ENCODE assay signal across 11 cellular contexts in the genomic region with DNA sequence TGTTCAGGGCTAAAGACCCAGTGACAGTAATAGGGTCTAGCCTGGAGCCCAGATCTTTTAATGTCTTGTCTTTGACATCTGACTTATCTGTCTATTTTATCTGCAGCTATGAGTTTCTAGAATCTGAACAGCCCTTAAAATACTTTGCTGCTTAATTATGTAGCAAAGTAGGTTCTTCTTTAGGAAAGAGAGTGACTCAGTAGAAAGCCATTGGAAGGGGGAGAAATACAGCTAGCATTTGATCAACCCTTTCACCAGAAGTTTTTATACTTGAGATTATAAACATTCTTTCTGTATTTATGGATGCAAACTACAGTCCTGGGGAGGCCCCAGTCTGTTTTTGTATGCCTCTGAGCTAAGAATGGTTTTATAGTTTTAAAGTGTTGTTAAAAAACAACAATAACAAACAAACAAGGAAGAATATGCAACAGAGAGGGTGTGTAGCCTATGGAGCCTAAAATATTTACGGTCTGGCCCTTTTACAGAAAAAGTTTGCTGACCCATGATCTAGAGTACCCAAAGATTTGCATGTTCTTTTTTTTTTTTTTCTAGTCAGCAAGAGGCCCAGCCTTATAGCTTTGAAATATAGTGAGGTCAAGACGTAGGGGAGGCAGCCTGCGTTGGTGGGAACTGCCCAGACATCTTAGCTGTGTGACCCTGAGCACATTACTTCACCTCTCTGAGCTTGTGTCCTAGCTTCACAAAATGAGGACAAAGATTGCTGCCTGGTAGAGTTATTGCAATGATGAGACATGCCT. TPM values are rescaled to one million over a fixed set of nuclear protein-coding genes. Genes with fewer than 3 reads are reported as not detected.
DNase-seq lines count a peak whose midpoint lies in the region; ATAC-seq, FAIRE-seq and TF ChIP-seq lines count a peak whose summit lies in the region.
"Had no signal": no experiment of that assay in that cellular context is flagged by ENCODE, and none has a peak within 500 bp of the region (broad histone marks: within the 10 kb centered on the region; RNA-seq: fewer than 3 reads in every experiment).

No MANE protein-coding gene starts in this region.

- ATAC-seq in heart left ventricle (no peak), left ventricle myocardium superior (no peak)
- no peak for ATAC-seq in activated T-helper 17 cell treated with anti-CD3 and anti-CD28 coated beads, Interleukin-2, amount 50 U/mL, for 72 hours (replicated peaks)
- no peak for ATAC-seq in stimulated activated naive CD8-positive, alpha-beta T cell treated with anti-CD3 and anti-CD28 coated beads, Interleukin-15, amount 100 ng/mL, for 72 hours

- BruUV-seq in endothelial cell of umbilical vein (replicated peaks; lab: Mats Ljungman, UMichigan), result no TSS peak

- dilution Hi-C loops in endothelial cell of umbilical vein (cut with MboI; ENCODE audit: extremely low pct_ligation_motif_present, low sequenced_read_pairs), result no loop called here

- 72 to 81% (median 76%) methylated on average over 3 of the region's 3 CpGs for WGBS in heart left ventricle, 4 donors
- 24% methylated on average over 3 of the region's 3 CpGs for WGBS in urinary bladder

- H3K27me3 ChIP-seq in heart left ventricle (no peaks in the 10 kb centered on the region), endothelial cell of umbilical vein (ENCODE audit: control insufficient read depth in 2 of 2, insufficient read depth in 2 of 2, low read length in 2 of 2) (no peaks in the 10 kb centered on the region)

- H3K79me2 ChIP-seq in endothelial cell of umbilical vein (ENCODE audit: control insufficient read depth, insufficient read depth, low read length), result no peaks in the 10 kb centered on the region

- no peak overlapping the region for H3K4me3 ChIP-seq in heart left ventricle
- no peak overlapping the region for H3K4me3 ChIP-seq in endothelial cell of umbilical vein (replicated peaks in 1 of 3; ENCODE audit: insufficient read depth in 1 of 3, low read depth in 1 of 3, low read length in 3 of 3)
- H3K4me3 ChIP-seq in urinary bladder (ENCODE audit: low read depth, low read length), result no peak overlapping the region

- no peaks in the 10 kb centered on the region for H3K9me1 ChIP-seq in endothelial cell of umbilical vein (replicated peaks; ENCODE audit: control insufficient read depth, extremely low read depth, insufficient read depth, low read length)

- no peaks in the 10 kb centered on the region for H3K27me3 Mint-ChIP-seq in nephron (ENCODE audit: low read depth)
- H3K27me3 Mint-ChIP-seq in activated T-helper 17 cell treated with anti-CD3 and anti-CD28 coated beads, Interleukin-2, amount 50 U/mL, for 72 hours, result no peaks in the 10 kb centered on the region
- no peaks in the 10 kb centered on the region for H3K27me3 Mint-ChIP-seq in stimulated activated naive CD8-positive, alpha-beta T cell treated with anti-CD3 and anti-CD28 coated beads, Interleukin-15, amount 100 ng/mL, for 72 hours
- H3K27me3 Mint-ChIP-seq: activated CD4-positive, alpha-beta memory T cell treated with anti-CD3 and anti-CD28 coated beads, Interleukin-2, amount 10 ng/mL, durations not matched to agents 7 days and 5 days had no signal

- no peak for TF ChIP-seq POLR2A in heart left ventricle (IDR thresholded peaks at IDR 0.05)
- no peak for TF ChIP-seq POLR2A in endothelial cell of umbilical vein (IDR thresholded peaks at IDR 0.05; ENCODE audit: low read depth, low read length)

- intact Hi-C loops in heart left ventricle (cut with DNase I) (loop anchor here in 8 of 10 donors (2.0 to 10.0 kb wide), 9 partner anchors 35 to 100 kb away; partner anchors contain the start of gene STOM (in 2 of the 8)), left ventricle myocardium superior (cut with micrococcal nuclease) (loop anchor here (5.0 kb wide), 1 partner anchor 100 kb away; no protein-coding TSS in a partner anchor), endothelial cell of umbilical vein (cut with micrococcal nuclease) (loop anchor here (1.0 kb wide), 6 partner anchors 8 to 123 kb away; no protein-coding TSS in a partner anchor)

- no peaks in the 10 kb centered on the region for H4K20me1 ChIP-seq in endothelial cell of umbilical vein (replicated peaks; ENCODE audit: control insufficient read depth, extremely low read depth, insufficient read depth, low read length)

- peak overlapping the region in 1 of 3 experiments; percentile 17 for H3K4me3 Mint-ChIP-seq in nephron
- no peak overlapping the region for H3K4me3 Mint-ChIP-seq in activated T-helper 17 cell treated with anti-CD3 and anti-CD28 coated beads, Interleukin-2, amount 50 U/mL, for 72 hours
- no peak overlapping the region for H3K4me3 Mint-ChIP-seq in stimulated activated naive CD8-positive, alpha-beta T cell treated with anti-CD3 and anti-CD28 coated beads, Interleukin-15, amount 100 ng/mL, for 72 hours
- H3K4me3 Mint-ChIP-seq: activated CD4-positive, alpha-beta memory T cell treated with anti-CD3 and anti-CD28 coated beads, Interleukin-2, amount 10 ng/mL, durations not matched to agents 7 days and 5 days had no signal

- no peaks in the 10 kb centered on the region for H3K9me3 Mint-ChIP-seq in nephron
- no peaks in the 10 kb centered on the region for H3K9me3 Mint-ChIP-seq in activated T-helper 17 cell treated with anti-CD3 and anti-CD28 coated beads, Interleukin-2, amount 50 U/mL, for 72 hours
- H3K9me3 Mint-ChIP-seq in stimulated activated naive CD8-positive, alpha-beta T cell treated with anti-CD3 and anti-CD28 coated beads, Interleukin-15, amount 100 ng/mL, for 72 hours, result no peaks in the 10 kb centered on the region
- H3K9me3 Mint-ChIP-seq: activated CD4-positive, alpha-beta memory T cell treated with anti-CD3 and anti-CD28 coated beads, Interleukin-2, amount 10 ng/mL, durations not matched to agents 7 days and 5 days had no signal

- H3K4me1 ChIP-seq in heart left ventricle (peaks cover 25 to 96% (median 64%) of the 10 kb centered on the region in 12 donors), endothelial cell of umbilical vein (ENCODE audit: control insufficient read depth, extremely low read depth, insufficient read depth, low read length) (peaks cover 41% of the 10 kb centered on the region), urinary bladder (ENCODE audit: insufficient read depth) (no peaks in the 10 kb centered on the region)

- DNase-seq in heart left ventricle (no peak), left ventricle myocardium superior (no peak), endothelial cell of umbilical vein (ENCODE audit: low read depth, low spot score) (no peak), NCI-H2029 treated with DMSO at 0.1 percent for 48 hours (lab: John Stamatoyannopoulos, UW) (no peak)
- DNase-seq in stimulated activated naive CD8-positive, alpha-beta T cell treated with anti-CD3 and anti-CD28 coated beads, Interleukin-15, amount 100 ng/mL, for 72 hours, result no peak
- DNase-seq: 8988T; activated CD4-positive, alpha-beta memory T cell treated with anti-CD3 and anti-CD28 coated beads, Interleukin-2, amount 10 ng/mL, durations not matched to agents 7 days and 5 days; GF-D8 had no signal

- H2AFZ ChIP-seq in endothelial cell of umbilical vein (ENCODE audit: low read depth, low read length), result peak overlapping the region; percentile 66

- H3K27ac Mint-ChIP-seq in nephron, result peak overlapping the region; percentile 82 to 96 (median 95)
- H3K27ac Mint-ChIP-seq in activated T-helper 17 cell treated with anti-CD3 and anti-CD28 coated beads, Interleukin-2, amount 50 U/mL, for 72 hours, result no peak overlapping the region
- H3K27ac Mint-ChIP-seq in stimulated activated naive CD8-positive, alpha-beta T cell treated with anti-CD3 and anti-CD28 coated beads, Interleukin-15, amount 100 ng/mL, for 72 hours, result no peak overlapping the region
- H3K27ac Mint-ChIP-seq: activated CD4-positive, alpha-beta memory T cell treated with anti-CD3 and anti-CD28 coated beads, Interleukin-2, amount 10 ng/mL, durations not matched to agents 7 days and 5 days had no signal

- CTCF ChIA-PET in endothelial cell of umbilical vein (lab: Charles Lee), result interaction anchor here (0.5 to 2.6 kb wide), 39 partner anchors 9 to 268 kb away, joined by 3 to 68 read pairs (median 7); partner anchors contain the start of gene GSN

- POLR2A ChIA-PET in endothelial cell of umbilical vein (lab: Charles Lee), result interaction anchor here (1.6 to 1.8 kb wide), 2 partner anchors 9 kb away, joined by 7 to 12 read pairs; partner anchors contain the start of gene GSN

- no peaks in the 10 kb centered on the region for H3K36me3 Mint-ChIP-seq in nephron (ENCODE audit: low read depth)
- H3K36me3 Mint-ChIP-seq in activated T-helper 17 cell treated with anti-CD3 and anti-CD28 coated beads, Interleukin-2, amount 50 U/mL, for 72 hours (ENCODE audit: low read depth), result no peaks in the 10 kb centered on the region

- H3K36me3 ChIP-seq in heart left ventricle, result peaks cover 0 to 7% (median 0%) of the 10 kb centered on the region in 9 donors
- no peaks in the 10 kb centered on the region for H3K36me3 ChIP-seq in endothelial cell of umbilical vein (ENCODE audit: control insufficient read depth in 2 of 2, extremely low read depth in 1 of 2, insufficient read depth in 2 of 2, low read length in 2 of 2)
- no peaks in the 10 kb centered on the region for H3K36me3 ChIP-seq in urinary bladder (ENCODE audit: insufficient read depth)

- peak overlapping the region; percentile 48 for H3K4me2 ChIP-seq in endothelial cell of umbilical vein (ENCODE audit: insufficient read depth, low read length)

- H3K27ac ChIP-seq in heart left ventricle (peak overlapping the region in 11 of 12 donors; percentile 52 to 100 (median 96)), endothelial cell of umbilical vein (ENCODE audit: insufficient read depth, low read depth, low read length) (peak overlapping the region; percentile 73), urinary bladder (ENCODE audit: low read depth) (peak overlapping the region; percentile 70)

- FAIRE-seq in endothelial cell of umbilical vein (lab: Jason Lieb, UNC), result no peak

- no peaks in the 10 kb centered on the region for H3K9me3 ChIP-seq in heart left ventricle
- H3K9me3 ChIP-seq in endothelial cell of umbilical vein (replicated peaks; ENCODE audit: control insufficient read depth, insufficient read depth, low read length), result no peaks in the 10 kb centered on the region

- TF ChIP-seq CTCF in heart left ventricle (IDR thresholded peaks at IDR 0.05), result no peak
- TF ChIP-seq CTCF in endothelial cell of umbilical vein (IDR thresholded peaks at IDR 0.05; ENCODE audit: extremely low read depth in 1 of 2, insufficient read depth in 1 of 2, low read depth in 1 of 2, low read length in 2 of 2), result no peak
- TF ChIP-seq CTCF in nephron (IDR thresholded peaks at IDR 0.05; ENCODE audit: unreplicated experiment in 3 of 3), result no peak

- peaks cover 76% of the 10 kb centered on the region for H3K4me1 Mint-ChIP-seq in nephron
- H3K4me1 Mint-ChIP-seq in activated T-helper 17 cell treated with anti-CD3 and anti-CD28 coated beads, Interleukin-2, amount 50 U/mL, for 72 hours, result peaks cover 10% of the 10 kb centered on the region
- H3K4me1 Mint-ChIP-seq in stimulated activated naive CD8-positive, alpha-beta T cell treated with anti-CD3 and anti-CD28 coated beads, Interleukin-15, amount 100 ng/mL, for 72 hours, result peaks cover 13% of the 10 kb centered on the region

- H3K9ac ChIP-seq in endothelial cell of umbilical vein (replicated peaks; ENCODE audit: extremely low read depth, insufficient read depth, low read length), result peak overlapping the region; percentile 42

RNA-seq across cellular contexts. Expression of gene GSN, which starts 9.7 kb away (rescaled TPM):
- total RNA-seq in heart left ventricle, result 1,000 to 10,000 TPM in 2 of 9 donors, 100 to 1,000 TPM in 7; 422 to 2,088 (median 703) TPM
- 100 to 1,000 TPM; 379 to 481 TPM for polyA plus RNA-seq in heart left ventricle
- 717 TPM for total RNA-seq in left ventricle myocardium superior
- total RNA-seq in endothelial cell of umbilical vein, result 130 and 176 TPM in 2 replicates
- 226 and 232 TPM in 2 replicates for polyA plus RNA-seq in endothelial cell of umbilical vein
- polyA plus RNA-seq in endothelial cell of umbilical vein (2011; cell fraction: cytosol; rRNA removed), result 173 and 209 TPM in 2 replicates
- 166 and 211 TPM in 2 replicates for polyA plus RNA-seq in endothelial cell of umbilical vein (2011; cell fraction: nucleus; rRNA removed)
- 108 and 158 TPM in 2 replicates for polyA plus RNA-seq in endothelial cell of umbilical vein (2012)
- 266 and 282 TPM in 2 replicates for polyA minus RNA-seq in endothelial cell of umbilical vein
- 24.0 TPM for polyA minus RNA-seq in endothelial cell of umbilical vein (2011; cell fraction: cytosol; rRNA and poly(A)+ RNA removed)
- 55.1 and 90.4 TPM in 2 replicates for polyA minus RNA-seq in endothelial cell of umbilical vein (2011; cell fraction: nucleus; rRNA and poly(A)+ RNA removed)
- 405 TPM for total RNA-seq in urinary bladder
- 2,591 TPM for polyA plus RNA-seq in urinary bladder
- 1 to 10 TPM; 5.1 to 5.6 TPM for total RNA-seq in activated T-helper 17 cell treated with anti-CD3 and anti-CD28 coated beads, Interleukin-2, amount 50 U/mL, for 72 hours

Comparison
In these comparisons a context has a peak if more than half of its experiments do, and no peak if none do; other contexts are left out.
1. H3K27ac Mint-ChIP-seq: peak in nephron (3 of 3); none in activated T-helper 17 cell treated with anti-CD3 and anti-CD28 coated beads, Interleukin-2, amount 50 U/mL, for 72 hours (single experiment) and stimulated activated naive CD8-positive, alpha-beta T cell treated with anti-CD3 and anti-CD28 coated beads, Interleukin-15, amount 100 ng/mL, for 72 hours (0 of 2).
2. RNA of gene GSN, which starts 9.7 kb away (total RNA-seq): 717 TPM in left ventricle myocardium superior (single experiment), 422 to 2,088 TPM in heart left ventricle, 405 TPM in urinary bladder (single experiment) and 130 to 176 TPM in endothelial cell of umbilical vein; 5.1 to 5.6 TPM in activated T-helper 17 cell treated with anti-CD3 and anti-CD28 coated beads, Interleukin-2, amount 50 U/mL, for 72 hours; every median in the first group is over 10 times any median in the second.
3. Peak in every context shown above with its lines, with median percentiles within 50 percentile points of each other: H3K27ac ChIP-seq.